Comparison of ENCODE assay signal across 16 cellular contexts in the genomic region with DNA sequence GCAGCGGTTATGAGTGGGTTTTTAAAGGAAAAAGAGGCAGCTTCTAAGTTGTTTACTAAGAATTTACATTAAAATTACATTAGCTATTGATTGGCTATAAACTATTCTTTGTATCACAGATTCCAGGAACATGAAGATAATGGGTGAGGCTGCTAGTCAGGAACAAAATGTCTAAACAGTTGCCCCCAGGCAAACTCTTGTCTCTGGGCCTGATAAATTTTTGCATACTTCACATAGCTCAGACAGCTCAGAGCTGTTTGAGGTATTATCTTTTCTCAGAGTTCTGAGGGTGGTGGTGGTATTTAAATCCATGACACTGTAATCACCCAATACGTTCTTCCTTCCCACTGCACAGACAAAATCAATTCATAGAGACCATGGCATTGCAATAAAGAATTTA. TPM values are rescaled to one million over a fixed set of nuclear protein-coding genes. Genes with fewer than 3 reads are reported as not detected.
DNase-seq lines count a peak whose midpoint lies in the region; ATAC-seq and TF ChIP-seq lines count a peak whose summit lies in the region.
"Had no signal": no experiment of that assay in that cellular context is flagged by ENCODE, and none has a peak within 500 bp of the region (broad histone marks: within the 10 kb centered on the region; RNA-seq: fewer than 3 reads in every experiment).

No MANE protein-coding gene starts in this region.

- peak overlapping the region; percentile 97 for H3K4me3 ChIP-seq in OCI-LY7 (ENCODE audit: low read depth, low read length, poor library complexity, severe bottlenecking)

- DNase-seq in activated T-cell treated with anti-CD3 and anti-CD28 coated beads, Interleukin-2, amount 50 U/mL, for 24 hours = no peak
- DNase-seq in activated T-cell treated with anti-CD3 and anti-CD28 coated beads, Interleukin-2, amount 50 U/mL, for 48 hours = no peak
- DNase-seq in OCI-LY7 (ENCODE audit: low spot score) (no peak), epithelial cell of prostate (ENCODE audit: low read depth, low spot score) (no peak), non-pigmented ciliary epithelial cell (ENCODE audit: low read depth) (peak; percentile 57)
- DNase-seq: activated CD4-positive, alpha-beta T cell treated with anti-CD3 and anti-CD28 coated beads, Interleukin-2, amount 50 U/mL, for 1 hour; effector memory CD8-positive, alpha-beta T cell; kidney; pancreas; SHP77 had no signal

- H3K27ac ChIP-seq in OCI-LY7 (ENCODE audit: low read depth, low read length, poor library complexity, severe bottlenecking) = no peak overlapping the region
- H3K27ac ChIP-seq in epithelial cell of prostate = peak overlapping the region; percentile 98
- H3K27ac ChIP-seq: HL-60, thoracic aorta had no signal

- no TSS peak for BruUV-seq in OCI-LY7 (replicated peaks; lab: Mats Ljungman, UMichigan)

- TF ChIP-seq CTCF in OCI-LY7 (conservative IDR thresholded peaks at IDR 0.05; ENCODE audit: low read length) = no peak

- peaks cover 25% of the 10 kb centered on the region for H3K4me1 ChIP-seq in OCI-LY7 (ENCODE audit: insufficient read depth, low read length, poor library complexity, severe bottlenecking)

- H3K4me3 Mint-ChIP-seq in activated T-cell treated with anti-CD3 and anti-CD28 coated beads, Interleukin-2, amount 50 U/mL, for 24 hours = peak overlapping the region; percentile 32
- H3K4me3 Mint-ChIP-seq: activated naive CD8-positive, alpha-beta T cell; effector memory CD8-positive, alpha-beta T cell had no signal

- peaks cover 52% of the 10 kb centered on the region for H3K36me3 ChIP-seq in OCI-LY7 (ENCODE audit: insufficient read depth, low read length)
- H3K36me3 ChIP-seq: pancreas had no signal

- POLR2A ChIA-PET in OCI-LY7 (lab: Charles Lee) = interaction anchor here (0.6 to 1.2 kb wide), 2 partner anchors 12 to 806 kb away, joined by 4 read pairs; no protein-coding TSS in a partner anchor

- H3K9me3 ChIP-seq in OCI-LY7 (ENCODE audit: low read length) = peaks cover 37% of the 10 kb centered on the region
- H3K9me3 ChIP-seq: pancreas had no signal

- CTCF ChIA-PET in OCI-LY7 (lab: Charles Lee; ENCODE audit: unreplicated experiment) = no interaction called here

- H3K27ac Mint-ChIP-seq in activated T-cell treated with anti-CD3 and anti-CD28 coated beads, Interleukin-2, amount 50 U/mL, for 24 hours = no peak overlapping the region
- H3K27ac Mint-ChIP-seq: activated naive CD8-positive, alpha-beta T cell; effector memory CD8-positive, alpha-beta T cell had no signal

- H2AFZ ChIP-seq in OCI-LY7 (ENCODE audit: low read length) = no peak overlapping the region

- no peaks in the 10 kb centered on the region for H4K20me1 ChIP-seq in OCI-LY7 (ENCODE audit: insufficient read depth, low read length)

- peak overlapping the region; percentile 92 for H3K4me2 ChIP-seq in OCI-LY7 (ENCODE audit: low read length)

- no peaks in the 10 kb centered on the region for H3K27me3 Mint-ChIP-seq in activated T-cell treated with anti-CD3 and anti-CD28 coated beads, Interleukin-2, amount 50 U/mL, for 24 hours
- H3K27me3 Mint-ChIP-seq: activated naive CD8-positive, alpha-beta T cell; effector memory CD8-positive, alpha-beta T cell had no signal

- no peaks in the 10 kb centered on the region for H3K9me2 ChIP-seq in OCI-LY7 (ENCODE audit: insufficient read depth, low read length)

- peaks cover 31% of the 10 kb centered on the region for H3K4me1 Mint-ChIP-seq in activated T-cell treated with anti-CD3 and anti-CD28 coated beads, Interleukin-2, amount 50 U/mL, for 24 hours (ENCODE audit: low read depth)

- peaks cover 61% of the 10 kb centered on the region for H3K36me3 Mint-ChIP-seq in activated T-cell treated with anti-CD3 and anti-CD28 coated beads, Interleukin-2, amount 50 U/mL, for 24 hours (ENCODE audit: low read depth)

- intact Hi-C loops in OCI-LY7 (cut with micrococcal nuclease; ENCODE audit: unreplicated experiment) = loop anchor here (10.0 kb wide), 1 partner anchor 1072 kb away; a partner anchor contains a TSS

- peaks cover 17% of the 10 kb centered on the region for H3K9me3 Mint-ChIP-seq in activated T-cell treated with anti-CD3 and anti-CD28 coated beads, Interleukin-2, amount 50 U/mL, for 24 hours
- H3K9me3 Mint-ChIP-seq: effector memory CD8-positive, alpha-beta T cell had no signal

- peaks cover 33% of the 10 kb centered on the region for H3K79me2 ChIP-seq in OCI-LY7 (ENCODE audit: insufficient read depth, low read depth, low read length)

- no peak for ATAC-seq in GM18909 (IDR thresholded peaks at IDR 0.05; ENCODE audit: poor library complexity, unreplicated experiment)
- no peak for ATAC-seq in GM21619 (IDR thresholded peaks at IDR 0.05; ENCODE audit: unreplicated experiment)
- ATAC-seq in GM21576 (IDR thresholded peaks at IDR 0.05; ENCODE audit: unreplicated experiment) = no peak
- ATAC-seq: effector memory CD8-positive, alpha-beta T cell; pancreas had no signal

RNA-seq across cellular contexts. Expression of a gene that starts 2.1 kb away (rescaled TPM):
- total RNA-seq in OCI-LY7 (2014; rRNA removed; shearing (Covaris generic)) = 6.5 and 10.2 TPM in 2 replicates
- total RNA-seq in OCI-LY7 (2022) = 18.0 and 22.5 TPM in 2 replicates
